Comparison of ENCODE assay signal across 14 cellular contexts in genomic region chr5:159782197-159782994, GRCh38.
DNase-seq lines count a peak whose midpoint lies in the region; ATAC-seq lines count a peak whose summit lies in the region.
"Had no signal": no experiment of that assay in that cellular context is flagged by ENCODE, and none has a peak within 500 bp of the region (broad histone marks: within the 10 kb centered on the region; RNA-seq: fewer than 3 reads in every experiment).

No MANE protein-coding gene starts in this region.

- no peak overlapping the region for H4K91ac ChIP-seq in mesenchymal stem cell (ENCODE audit: low read length)

- no peaks in the 10 kb centered on the region for H3K4me1 ChIP-seq in mesenchymal stem cell (ENCODE audit: control insufficient read depth, insufficient read depth, low read depth, low read length)

- no peak overlapping the region for H2BK12ac ChIP-seq in mesenchymal stem cell (ENCODE audit: low read length in 2 of 2)

- H3K27ac ChIP-seq in mesenchymal stem cell (ENCODE audit: low read length, poor library complexity, severe bottlenecking) = no peak overlapping the region

- no peak overlapping the region for H3K9ac ChIP-seq in mesenchymal stem cell (ENCODE audit: low read length)

- H3K4me2 ChIP-seq in mesenchymal stem cell (ENCODE audit: low read length, poor library complexity, severe bottlenecking) = no peak overlapping the region

- H3K79me1 ChIP-seq in mesenchymal stem cell (replicated peaks; ENCODE audit: low read length, poor library complexity, severe bottlenecking) = no peaks in the 10 kb centered on the region

- ATAC-seq in GM18511 (IDR thresholded peaks at IDR 0.05; ENCODE audit: unreplicated experiment) = peak; percentile 90
- ATAC-seq in GM21447 (IDR thresholded peaks at IDR 0.05; ENCODE audit: unreplicated experiment) = peak; percentile 61
- peak; percentile 49 for ATAC-seq in HG03439 (IDR thresholded peaks at IDR 0.05; ENCODE audit: unreplicated experiment)
- ATAC-seq in GM19452 (IDR thresholded peaks at IDR 0.05; ENCODE audit: unreplicated experiment) = no peak

- WGBS in mesenchymal stem cell = 92% methylated on average over 9 of the region's 9 CpGs

- no peak overlapping the region for H3K4ac ChIP-seq in mesenchymal stem cell (ENCODE audit: low read depth in 1 of 2, low read length in 2 of 2)

- H4K8ac ChIP-seq in mesenchymal stem cell (ENCODE audit: low read length) = no peak overlapping the region

- H3K9me3 ChIP-seq in mesenchymal stem cell (ENCODE audit: control insufficient read depth, low read length) = no peaks in the 10 kb centered on the region

- H3K4me3 ChIP-seq in mesenchymal stem cell (ENCODE audit: insufficient read depth in 1 of 2, low read depth in 1 of 2, low read length in 2 of 2) = no peak overlapping the region

- no peak overlapping the region for H2AK5ac ChIP-seq in mesenchymal stem cell (ENCODE audit: low read length, severe bottlenecking)

- no peak overlapping the region for H3K14ac ChIP-seq in mesenchymal stem cell (ENCODE audit: low read length in 2 of 2)

- H3K36me3 ChIP-seq in mesenchymal stem cell (ENCODE audit: control insufficient read depth in 1 of 2, insufficient read depth in 2 of 2, low read depth in 1 of 2, low read length in 2 of 2) = no peaks in the 10 kb centered on the region

- no peak overlapping the region for H2BK5ac ChIP-seq in mesenchymal stem cell (ENCODE audit: low read depth, low read length, poor library complexity, severe bottlenecking)

- H2BK120ac ChIP-seq in mesenchymal stem cell (ENCODE audit: low read depth, low read length) = no peak overlapping the region

- peak overlapping the region; percentile 13 for H2BK15ac ChIP-seq in mesenchymal stem cell (ENCODE audit: low read depth, poor library complexity, severe bottlenecking)

- no peak overlapping the region for H3K18ac ChIP-seq in mesenchymal stem cell (ENCODE audit: low read depth in 1 of 2, low read length in 2 of 2)

- H3K23ac ChIP-seq in mesenchymal stem cell (ENCODE audit: low read length in 2 of 2) = no peak overlapping the region

- DNase-seq in mesenchymal stem cell (no peak), activated gamma-delta T cell treated with Interleukin-2 at 50 U/mL for 16 hours (no peak), hippocampal formation (lab: John Stamatoyannopoulos, UW) (no peak), AG20443 (ENCODE audit: low spot score) (no peak)
- DNase-seq: activated naive CD4-positive, alpha-beta T cell treated with anti-CD3 and anti-CD28 coated beads, Interleukin-2, amount 50 U/mL, for 16 hours; central memory CD4-positive, alpha-beta T cell; DMS79; Karpas-422; kidney glomerular epithelial cell; NCI-H2029 had no signal

- peaks cover 0 to 4% of the 10 kb centered on the region in 2 experiments for H3K27me3 ChIP-seq in mesenchymal stem cell (ENCODE audit: control insufficient read depth in 1 of 2, insufficient read depth in 1 of 2, low read length in 2 of 2)

- no peak overlapping the region for H2AFZ ChIP-seq in mesenchymal stem cell (ENCODE audit: low read depth, low read length)
